In genomic region chr22:29308791-29309262, GRCh38 we compare ENCODE assay signal across 10 cellular contexts. TPM values are rescaled to one million over a fixed set of nuclear protein-coding genes. Genes with fewer than 3 reads are reported as not detected.
DNase-seq lines count a peak whose midpoint lies in the region; FAIRE-seq and TF ChIP-seq lines count a peak whose summit lies in the region.
"Had no signal": no experiment of that assay in that cellular context is flagged by ENCODE, and none has a peak within 500 bp of the region (broad histone marks: within the 10 kb centered on the region; RNA-seq: fewer than 3 reads in every experiment).

No MANE protein-coding gene starts in this region.

- H3K9me3 ChIP-seq in breast epithelium = no peaks in the 10 kb centered on the region
- H3K9me3 ChIP-seq: SJSA1 had no signal

- intact Hi-C loops in breast epithelium (cut with DNase I; ENCODE audit: low total_unique reads) = no loop called here

- peaks cover 0 to 7% of the 10 kb centered on the region in 2 donors for H3K27me3 ChIP-seq in breast epithelium

- peaks cover 27 to 28% of the 10 kb centered on the region in 2 donors for H3K4me1 ChIP-seq in breast epithelium

- H3K27ac ChIP-seq in C4-2B (peak overlapping the region; percentile 96), breast epithelium (peak overlapping the region; percentile 89 to 93)
- H3K27ac ChIP-seq: SJSA1 had no signal

- FAIRE-seq in D721Med (lab: Jason Lieb, UNC) = no peak
- FAIRE-seq: islet of Langerhans had no signal

- TF ChIP-seq POLR2A in breast epithelium (IDR thresholded peaks at IDR 0.05) = no peak

- H3K36me3 ChIP-seq in breast epithelium = no peaks in the 10 kb centered on the region

- DNase-seq in LHCN-M2 (ENCODE audit: low read depth) = peak; percentile 66
- no peak for DNase-seq in breast epithelium (ENCODE audit: low spot score in 2 of 2)
- DNase-seq in myocyte (ENCODE audit: low read depth) = peak; percentile 58
- DNase-seq in NCI-H187 treated with DMSO at 0.1 percent for 48 hours (lab: John Stamatoyannopoulos, UW) = no peak
- DNase-seq in NK-92 (lab: John Stamatoyannopoulos, UW; ENCODE audit: unreplicated experiment) = no peak
- no peak for DNase-seq in NCI-H526 treated with DMSO at 0.1 percent for 48 hours (lab: John Stamatoyannopoulos, UW)
- DNase-seq in D721Med (ENCODE audit: insufficient read length, low spot score) = no peak

- peak overlapping the region; percentile 9 to 93 (median 74) for H3K4me3 ChIP-seq in breast epithelium
- H3K4me3 ChIP-seq: SJSA1 had no signal

- TF ChIP-seq CTCF in C4-2B (conservative IDR thresholded peaks at IDR 0.05) (no peak), breast epithelium (IDR thresholded peaks at IDR 0.05) (no peak), D721Med (IDR thresholded peaks at IDR 0.05; ENCODE audit: insufficient read depth, missing control alignments) (no peak)

RNA-seq across cellular contexts. Expression of gene GAS2L1, which starts 2.4 kb away (rescaled TPM):
- total RNA-seq in LHCN-M2 (2014; rRNA removed) = 33.3 and 47.1 TPM in 2 replicates
- polyA plus RNA-seq in LHCN-M2 (2012) = 26.7 TPM
- total RNA-seq in breast epithelium = 10 to 100 TPM; 12.2 to 19.3 (median 15.7) TPM
- total RNA-seq in myocyte = 20.4 and 34.9 TPM in 2 replicates
- polyA plus RNA-seq in myocyte (2012) = 29.4 TPM

RNA-seq across cellular contexts. Expression of gene RASL10A, which starts 6.7 kb away (rescaled TPM):
- 0.06 TPM in 1 of 2 replicates, not detected in the other for total RNA-seq in LHCN-M2 (2014; rRNA removed)
- polyA plus RNA-seq in LHCN-M2 (2012) = not detected
- total RNA-seq in breast epithelium = 1 to 10 TPM; 2.7 to 4.7 (median 4.3) TPM
- total RNA-seq in myocyte = 2.5 and 9.5 TPM in 2 replicates
- polyA plus RNA-seq in myocyte (2012) = 1.00 TPM
- total RNA-seq: SJSA1 had no signal

RNA-seq across cellular contexts. Expression of gene EWSR1, which starts 40.8 kb away (rescaled TPM):
- total RNA-seq in LHCN-M2 (2014; rRNA removed) (262 and 297 TPM in 2 replicates), breast epithelium (100 to 1,000 TPM; 165 to 224 (median 220) TPM), myocyte (232 and 242 TPM in 2 replicates)
- 213 TPM for polyA plus RNA-seq in LHCN-M2 (2012)
- 185 TPM for polyA plus RNA-seq in myocyte (2012)

RNA-seq across cellular contexts. Expression of gene RHBDD3, which starts 41.0 kb away (rescaled TPM):
- total RNA-seq in LHCN-M2 (2014; rRNA removed) (36.9 and 43.5 TPM in 2 replicates), breast epithelium (10 to 100 TPM; 16.2 to 31.8 (median 28.2) TPM), myocyte (47.7 and 48.4 TPM in 2 replicates)
- polyA plus RNA-seq in LHCN-M2 (2012) = 19.9 TPM
- polyA plus RNA-seq in myocyte (2012) = 37.0 TPM

Comparison
In these comparisons a context has a peak if more than half of its experiments do, and no peak if none do; other contexts are left out.
1. DNase-seq: peak in LHCN-M2 (single experiment) and myocyte (single experiment); none in breast epithelium (0 of 2), NCI-H187 treated with DMSO at 0.1 percent for 48 hours (single experiment), NK-92 (single experiment), NCI-H526 treated with DMSO at 0.1 percent for 48 hours (single experiment) and D721Med (single experiment).